In the genomic region with DNA sequence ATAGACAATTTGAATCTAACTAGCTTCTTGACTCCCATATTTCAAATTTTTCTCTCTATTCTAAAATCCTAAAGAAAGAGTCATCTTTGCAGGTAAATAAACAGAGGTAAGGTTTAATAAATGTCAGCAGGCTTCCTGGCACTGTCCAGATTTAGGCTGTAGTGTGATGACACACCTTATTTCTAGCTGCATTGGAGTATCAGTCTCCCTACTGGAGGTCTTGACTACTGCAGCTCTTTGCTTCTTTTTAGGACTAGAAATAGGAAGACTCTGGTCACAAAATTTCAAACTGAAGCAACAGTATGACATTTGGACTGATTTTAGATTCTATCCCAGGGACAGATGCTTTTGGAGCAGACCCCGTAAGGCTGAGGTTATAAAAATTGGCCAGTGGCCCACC, we compare ENCODE assay signal across 1 cellular context.
TF ChIP-seq lines count a peak whose summit lies in the region.

No MANE protein-coding gene starts in this region.

TF ChIP-seq in K562, 482 proteins besides CTCF, POLR2A, EP300 and RAD21 (continued from another document):
- TF ChIP-seq POLR2AphosphoS5 (IDR thresholded peaks at IDR 0.05; ENCODE audit: control insufficient read depth, insufficient read depth, low read depth, low read length) (no peak), NFYB (IDR thresholded peaks at IDR 0.05; ENCODE audit: extremely low read depth, insufficient read length) (no peak), XRCC5 (IDR thresholded peaks at IDR 0.05; ENCODE audit: low read depth, low read length) (no peak), RFX1 (IDR thresholded peaks at IDR 0.05) (no peak), TCF3 (CRISPR knock-in tag; IDR thresholded peaks at IDR 0.05) (no peak), CHD2 (IDR thresholded peaks at IDR 0.05; ENCODE audit: low read depth, low read length) (no peak), ZNF12 (CRISPR knock-in tag; IDR thresholded peaks at IDR 0.05) (no peak), BHLHE40 (IDR thresholded peaks at IDR 0.05; ENCODE audit: low read length) (no peak), PYGO2 (tag; IDR thresholded peaks at IDR 0.05) (no peak), SMARCC2 (IDR thresholded peaks at IDR 0.05; ENCODE audit: low read depth) (no peak), BRD4 (IDR thresholded peaks at IDR 0.05) (no peak), GTF2E2 (tag; IDR thresholded peaks at IDR 0.05) (no peak), ZBTB1 (CRISPR knock-in tag; IDR thresholded peaks at IDR 0.05; ENCODE audit: borderline replicate concordance, low read depth) (no peak), MCM7 (IDR thresholded peaks at IDR 0.05) (no peak)
- TF ChIP-seq, protein P1, sequence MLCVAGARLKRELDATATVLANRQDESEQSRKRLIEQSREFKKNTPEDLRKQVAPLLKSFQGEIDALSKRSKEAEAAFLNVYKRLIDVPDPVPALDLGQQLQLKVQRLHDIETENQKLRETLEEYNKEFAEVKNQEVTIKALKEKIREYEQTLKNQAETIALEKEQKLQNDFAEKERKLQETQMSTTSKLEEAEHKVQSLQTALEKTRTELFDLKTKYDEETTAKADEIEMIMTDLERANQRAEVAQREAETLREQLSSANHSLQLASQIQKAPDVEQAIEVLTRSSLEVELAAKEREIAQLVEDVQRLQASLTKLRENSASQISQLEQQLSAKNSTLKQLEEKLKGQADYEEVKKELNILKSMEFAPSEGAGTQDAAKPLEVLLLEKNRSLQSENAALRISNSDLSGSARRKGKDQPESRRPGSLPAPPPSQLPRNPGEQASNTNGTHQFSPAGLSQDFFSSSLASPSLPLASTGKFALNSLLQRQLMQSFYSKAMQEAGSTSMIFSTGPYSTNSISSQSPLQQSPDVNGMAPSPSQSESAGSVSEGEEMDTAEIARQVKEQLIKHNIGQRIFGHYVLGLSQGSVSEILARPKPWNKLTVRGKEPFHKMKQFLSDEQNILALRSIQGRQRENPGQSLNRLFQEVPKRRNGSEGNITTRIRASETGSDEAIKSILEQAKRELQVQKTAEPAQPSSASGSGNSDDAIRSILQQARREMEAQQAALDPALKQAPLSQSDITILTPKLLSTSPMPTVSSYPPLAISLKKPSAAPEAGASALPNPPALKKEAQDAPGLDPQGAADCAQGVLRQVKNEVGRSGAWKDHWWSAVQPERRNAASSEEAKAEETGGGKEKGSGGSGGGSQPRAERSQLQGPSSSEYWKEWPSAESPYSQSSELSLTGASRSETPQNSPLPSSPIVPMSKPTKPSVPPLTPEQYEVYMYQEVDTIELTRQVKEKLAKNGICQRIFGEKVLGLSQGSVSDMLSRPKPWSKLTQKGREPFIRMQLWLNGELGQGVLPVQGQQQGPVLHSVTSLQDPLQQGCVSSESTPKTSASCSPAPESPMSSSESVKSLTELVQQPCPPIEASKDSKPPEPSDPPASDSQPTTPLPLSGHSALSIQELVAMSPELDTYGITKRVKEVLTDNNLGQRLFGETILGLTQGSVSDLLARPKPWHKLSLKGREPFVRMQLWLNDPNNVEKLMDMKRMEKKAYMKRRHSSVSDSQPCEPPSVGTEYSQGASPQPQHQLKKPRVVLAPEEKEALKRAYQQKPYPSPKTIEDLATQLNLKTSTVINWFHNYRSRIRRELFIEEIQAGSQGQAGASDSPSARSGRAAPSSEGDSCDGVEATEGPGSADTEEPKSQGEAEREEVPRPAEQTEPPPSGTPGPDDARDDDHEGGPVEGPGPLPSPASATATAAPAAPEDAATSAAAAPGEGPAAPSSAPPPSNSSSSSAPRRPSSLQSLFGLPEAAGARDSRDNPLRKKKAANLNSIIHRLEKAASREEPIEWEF (CRISPR knock-in tag; IDR thresholded peaks at IDR 0.05) = no peak
- TF ChIP-seq, protein P2, sequence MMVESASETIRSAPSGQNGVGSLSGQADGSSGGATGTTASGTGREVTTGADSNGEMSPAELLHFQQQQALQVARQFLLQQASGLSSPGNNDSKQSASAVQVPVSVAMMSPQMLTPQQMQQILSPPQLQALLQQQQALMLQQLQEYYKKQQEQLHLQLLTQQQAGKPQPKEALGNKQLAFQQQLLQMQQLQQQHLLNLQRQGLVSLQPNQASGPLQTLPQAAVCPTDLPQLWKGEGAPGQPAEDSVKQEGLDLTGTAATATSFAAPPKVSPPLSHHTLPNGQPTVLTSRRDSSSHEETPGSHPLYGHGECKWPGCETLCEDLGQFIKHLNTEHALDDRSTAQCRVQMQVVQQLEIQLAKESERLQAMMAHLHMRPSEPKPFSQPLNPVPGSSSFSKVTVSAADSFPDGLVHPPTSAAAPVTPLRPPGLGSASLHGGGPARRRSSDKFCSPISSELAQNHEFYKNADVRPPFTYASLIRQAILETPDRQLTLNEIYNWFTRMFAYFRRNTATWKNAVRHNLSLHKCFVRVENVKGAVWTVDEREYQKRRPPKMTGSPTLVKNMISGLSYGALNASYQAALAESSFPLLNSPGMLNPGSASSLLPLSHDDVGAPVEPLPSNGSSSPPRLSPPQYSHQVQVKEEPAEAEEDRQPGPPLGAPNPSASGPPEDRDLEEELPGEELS (CRISPR knock-in tag; IDR thresholded peaks at IDR 0.05; ENCODE audit: borderline replicate concordance) = no peak
- TF ChIP-seq, protein P3, sequence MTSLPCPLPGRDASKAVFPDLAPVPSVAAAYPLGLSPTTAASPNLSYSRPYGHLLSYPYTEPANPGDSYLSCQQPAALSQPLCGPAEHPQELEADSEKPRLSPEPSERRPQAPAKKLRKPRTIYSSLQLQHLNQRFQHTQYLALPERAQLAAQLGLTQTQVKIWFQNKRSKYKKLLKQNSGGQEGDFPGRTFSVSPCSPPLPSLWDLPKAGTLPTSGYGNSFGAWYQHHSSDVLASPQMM (CRISPR knock-in tag; IDR thresholded peaks at IDR 0.05) = no peak
